1 cellular context compared by ENCODE assay signal in genomic region chr9:251398-251797, GRCh38.
TF ChIP-seq lines count a peak whose summit lies in the region.

No MANE protein-coding gene starts in this region.

TF ChIP-seq in K562, 482 proteins besides CTCF, POLR2A, EP300 and RAD21 (continued from another document and continues in another):
- TF ChIP-seq THAP12 (CRISPR knock-in tag; IDR thresholded peaks at IDR 0.05) (no peak), TAF7 (tag; IDR thresholded peaks at IDR 0.05) (no peak), CBFA2T3 (IDR thresholded peaks at IDR 0.05) (peak; percentile 94), ZNF140 (CRISPR knock-in tag; IDR thresholded peaks at IDR 0.05) (no peak), CREB3 (tag; conservative IDR thresholded peaks at IDR 0.05; ENCODE audit: low read depth) (no peak), POLR2AphosphoS2 (IDR thresholded peaks at IDR 0.05; ENCODE audit: low read length) (no peak), REST (CRISPR knock-in tag; IDR thresholded peaks at IDR 0.05; ENCODE audit: low read depth) (no peak), ZNF644 (tag; IDR thresholded peaks at IDR 0.05; ENCODE audit: low read depth) (peak; percentile 72; the same call in 1 of the 2 replicates), GMEB1 (CRISPR knock-in tag; IDR thresholded peaks at IDR 0.05) (no peak), ZNF212 (CRISPR knock-in tag; IDR thresholded peaks at IDR 0.05) (no peak), CXXC5 (CRISPR knock-in tag; IDR thresholded peaks at IDR 0.05) (peak; percentile 99), SNIP1 (IDR thresholded peaks at IDR 0.05; ENCODE audit: low read depth) (no peak), CBX5 (IDR thresholded peaks at IDR 0.05; ENCODE audit: borderline replicate concordance, low read depth) (no peak), ID3 (CRISPR knock-in tag; IDR thresholded peaks at IDR 0.05) (no peak), ID3 (tag; IDR thresholded peaks at IDR 0.05) (0 out of 2 replicates have a peak, but pooled peaks have one; percentile 15), DEAF1 (CRISPR knock-in tag; IDR thresholded peaks at IDR 0.05) (0 out of 2 replicates have a peak, but pooled peaks have one; percentile 6), TAF15 (IDR thresholded peaks at IDR 0.05; ENCODE audit: low read depth, low read length) (no peak), ZNF280B (CRISPR knock-in tag; IDR thresholded peaks at IDR 0.05) (no peak), NR3C1 (CRISPR knock-in tag; IDR thresholded peaks at IDR 0.05) (no peak), ZBTB33 (CRISPR knock-in tag; IDR thresholded peaks at IDR 0.05) (no peak), ARNT (IDR thresholded peaks at IDR 0.05) (peak in 1 of 2 experiments; percentile 50; a peak in 1 of 4 replicates), SMC3 (conservative IDR thresholded peaks at IDR 0.05; ENCODE audit: insufficient read depth, low read depth, low read length) (no peak), DMBX1 (CRISPR knock-in tag; IDR thresholded peaks at IDR 0.05; ENCODE audit: borderline replicate concordance) (peak; percentile 31; the same call in 1 of the 2 replicates), MEF2D (tag; conservative IDR thresholded peaks at IDR 0.05; ENCODE audit: low read depth) (peak; percentile 40; the same call in 1 of the 2 replicates), E2F6 (IDR thresholded peaks at IDR 0.05; ENCODE audit: borderline replicate concordance in 1 of 2, extremely low read depth in 1 of 2, insufficient read depth in 1 of 2, insufficient read length in 1 of 2, low read depth in 1 of 2, low read length in 1 of 2, poor library complexity in 1 of 2, severe bottlenecking in 1 of 2) (no peak), MAFF (IDR thresholded peaks at IDR 0.05; ENCODE audit: low read length) (no peak), ARID4B (CRISPR knock-in tag; IDR thresholded peaks at IDR 0.05) (no peak), ESRRB (CRISPR knock-in tag; IDR thresholded peaks at IDR 0.05; ENCODE audit: borderline replicate concordance) (no peak), KAT7 (CRISPR knock-in tag; IDR thresholded peaks at IDR 0.05; ENCODE audit: borderline replicate concordance) (no peak), ZKSCAN8 (CRISPR knock-in tag; IDR thresholded peaks at IDR 0.05) (peak; percentile 39; the same call in 1 of the 2 replicates), AFF4 (CRISPR knock-in tag; IDR thresholded peaks at IDR 0.05) (no peak)
